1 cellular context compared by ENCODE assay signal in genomic region chr1:9349331-9349851, GRCh38.
TF ChIP-seq lines count a peak whose summit lies in the region.

No MANE protein-coding gene starts in this region.

TF ChIP-seq in K562, 482 proteins besides CTCF, POLR2A, EP300 and RAD21:
- TF ChIP-seq KDM2B (CRISPR knock-in tag; IDR thresholded peaks at IDR 0.05) (no peak), EGR1 (conservative IDR thresholded peaks at IDR 0.05) (peak; percentile 32; the same call in 1 of the 2 replicates)
